ENCODE assay signal across 15 cellular contexts in genomic region chr5:14745753-14746152, GRCh38.
A peak's percentile ranks its signal among the peaks of the same experiment; 100 is the strongest.
DNase-seq lines count a peak whose midpoint lies in the region; ATAC-seq and TF ChIP-seq lines count a peak whose summit lies in the region.
"Had no signal": no experiment of that assay in that cellular context is flagged by ENCODE, and none has a peak within 500 bp of the region (broad histone marks: within the 10 kb centered on the region; RNA-seq: fewer than 3 reads in every experiment).

No MANE protein-coding gene starts in this region.

- peaks cover 8 to 44% (median 38%) of the 10 kb centered on the region in 7 donors for H3K4me1 Mint-ChIP-seq in naive thymus-derived CD4-positive, alpha-beta T cell
- no peaks in the 10 kb centered on the region for H3K4me1 Mint-ChIP-seq in CD14-positive monocyte

- H3K27ac ChIP-seq in right atrium auricular region: peak overlapping the region in 1 of 2 donors; percentile 59
- no peak overlapping the region for H3K27ac ChIP-seq in naive thymus-derived CD4-positive, alpha-beta T cell (ENCODE audit: low read depth, low read length)
- H3K27ac ChIP-seq: body of pancreas, hepatocyte, PC-9 had no signal

- POLR2A ChIA-PET in naive thymus-derived CD4-positive, alpha-beta T cell (lab: Charles Lee): no interaction called here

- peak overlapping the region in 7 of 9 donors; percentile 19 to 80 (median 70) for H3K27ac Mint-ChIP-seq in naive thymus-derived CD4-positive, alpha-beta T cell
- peak overlapping the region in 2 of 7 donors; percentile 13 to 36 for H3K27ac Mint-ChIP-seq in CD14-positive monocyte
- H3K27ac Mint-ChIP-seq: type B pancreatic cell had no signal

- CTCF ChIA-PET in naive thymus-derived CD4-positive, alpha-beta T cell (lab: Charles Lee): no interaction called here

- TF ChIP-seq CTCF in right atrium auricular region (IDR thresholded peaks at IDR 0.05): no peak
- TF ChIP-seq CTCF in CD14-positive monocyte (IDR thresholded peaks at IDR 0.05): no peak

- H3K36me3 Mint-ChIP-seq in naive thymus-derived CD4-positive, alpha-beta T cell: peaks cover 7 to 51% (median 17%) of the 10 kb centered on the region in 5 donors
- H3K36me3 Mint-ChIP-seq in CD14-positive monocyte: peaks cover 1 to 18% of the 10 kb centered on the region in 2 donors

- no peak overlapping the region for H3K4me3 ChIP-seq in right atrium auricular region
- no peak overlapping the region for H3K4me3 ChIP-seq in naive thymus-derived CD4-positive, alpha-beta T cell (ENCODE audit: low read length)
- H3K4me3 ChIP-seq: body of pancreas, dorsolateral prefrontal cortex, hepatocyte, PC-9 had no signal

- no peaks in the 10 kb centered on the region for H3K27me3 ChIP-seq in right atrium auricular region
- H3K27me3 ChIP-seq in naive thymus-derived CD4-positive, alpha-beta T cell (ENCODE audit: control insufficient read depth in 2 of 2, insufficient read depth in 2 of 2, low read length in 2 of 2): no peaks in the 10 kb centered on the region
- H3K27me3 ChIP-seq: body of pancreas, dorsolateral prefrontal cortex, hepatocyte had no signal

- peak; percentile 74 for ATAC-seq in naive thymus-derived CD4-positive, alpha-beta T cell
- peak; percentile 25 for ATAC-seq in stimulated activated naive CD8-positive, alpha-beta T cell treated with anti-CD3 and anti-CD28 coated beads, Interleukin-15, Interleukin-2, amounts not matched to agents 100 U/mL and 50 U/mL, for 24 hours
- no peak for ATAC-seq in GM21515 (IDR thresholded peaks at IDR 0.05; ENCODE audit: unreplicated experiment)
- ATAC-seq: body of pancreas, SK-N-SH treated with all-trans-retinoic acid at 6 μM for 48 hours had no signal

- DNase-seq in cardiac septum (ENCODE audit: low spot score) (peak; percentile 73), right atrium auricular region (ENCODE audit: low spot score) (no peak), C1 segment of cervical spinal cord (lab: John Stamatoyannopoulos, UW) (no peak), CD14-positive monocyte (ENCODE audit: low spot score) (no peak)
- peak; percentile 9 for DNase-seq in activated CD8-positive, alpha-beta memory T cell treated with anti-CD3 and anti-CD28 coated beads, Interleukin-2, amount 50 U/mL, for 1 hour (ENCODE audit: extremely low read depth)
- DNase-seq in naive thymus-derived CD4-positive, alpha-beta T cell: peak in 5 of 9 donors; percentile 9 to 36 (median 23)
- peak; percentile 15 for DNase-seq in stimulated activated naive CD8-positive, alpha-beta T cell treated with anti-CD3 and anti-CD28 coated beads, Interleukin-15, Interleukin-2, amounts not matched to agents 100 U/mL and 50 U/mL, for 24 hours
- DNase-seq: body of pancreas, dorsolateral prefrontal cortex, NCI-H1694 treated with DMSO at 0.1 percent for 48 hours, PC-9 had no signal

- intact Hi-C loops in cardiac septum (cut with DNase I) (no loop called here), CD14-positive monocyte (cut with micrococcal nuclease) (no loop called here)
- intact Hi-C loops in naive thymus-derived CD4-positive, alpha-beta T cell (cut with micrococcal nuclease): no loop called here

- no peaks in the 10 kb centered on the region for H3K27me3 Mint-ChIP-seq in naive thymus-derived CD4-positive, alpha-beta T cell
- peaks cover 0 to 2% (median 1%) of the 10 kb centered on the region in 3 donors for H3K27me3 Mint-ChIP-seq in CD14-positive monocyte (ENCODE audit: low read depth in 3 of 3)
- H3K27me3 Mint-ChIP-seq: type B pancreatic cell had no signal

- peaks cover 59% of the 10 kb centered on the region for H3K36me3 ChIP-seq in right atrium auricular region
- H3K36me3 ChIP-seq in naive thymus-derived CD4-positive, alpha-beta T cell (ENCODE audit: control insufficient read depth in 2 of 3, insufficient read depth in 3 of 3, low read length in 3 of 3): peaks cover 3 to 81% (median 6%) of the 10 kb centered on the region in 3 experiments

- H3K4me3 Mint-ChIP-seq in naive thymus-derived CD4-positive, alpha-beta T cell: peak overlapping the region in 3 of 10 donors; percentile 0 to 35 (median 14)
- no peak overlapping the region for H3K4me3 Mint-ChIP-seq in CD14-positive monocyte
- H3K4me3 Mint-ChIP-seq: type B pancreatic cell had no signal

- H3K9me3 Mint-ChIP-seq in naive thymus-derived CD4-positive, alpha-beta T cell: no peaks in the 10 kb centered on the region
- no peaks in the 10 kb centered on the region for H3K9me3 Mint-ChIP-seq in CD14-positive monocyte
- H3K9me3 Mint-ChIP-seq: type B pancreatic cell had no signal

- no peaks in the 10 kb centered on the region for H3K9me3 ChIP-seq in right atrium auricular region
- H3K9me3 ChIP-seq in naive thymus-derived CD4-positive, alpha-beta T cell (ENCODE audit: control insufficient read depth in 2 of 3, low read length in 3 of 3): no peaks in the 10 kb centered on the region
- H3K9me3 ChIP-seq: body of pancreas had no signal

- H3K4me1 ChIP-seq in right atrium auricular region: peaks cover 0 to 28% of the 10 kb centered on the region in 2 donors
- H3K4me1 ChIP-seq in naive thymus-derived CD4-positive, alpha-beta T cell (ENCODE audit: control insufficient read depth in 2 of 2, insufficient read depth in 2 of 2, low read length in 2 of 2): peaks cover 0 to 3% of the 10 kb centered on the region in 2 donors
- H3K4me1 ChIP-seq: body of pancreas had no signal

Comparison
In these comparisons a context has a peak if more than half of its experiments do, and no peak if none do; other contexts are left out.
1. DNase-seq: peak in cardiac septum (single experiment), activated CD8-positive, alpha-beta memory T cell treated with anti-CD3 and anti-CD28 coated beads, Interleukin-2, amount 50 U/mL, for 1 hour (single experiment), naive thymus-derived CD4-positive, alpha-beta T cell (5 of 9) and stimulated activated naive CD8-positive, alpha-beta T cell treated with anti-CD3 and anti-CD28 coated beads, Interleukin-15, Interleukin-2, amounts not matched to agents 100 U/mL and 50 U/mL, for 24 hours (single experiment); none in right atrium auricular region (single experiment), C1 segment of cervical spinal cord (0 of 14) and CD14-positive monocyte (single experiment).